Comparison of ENCODE assay signal across 12 cellular contexts in the genomic region with DNA sequence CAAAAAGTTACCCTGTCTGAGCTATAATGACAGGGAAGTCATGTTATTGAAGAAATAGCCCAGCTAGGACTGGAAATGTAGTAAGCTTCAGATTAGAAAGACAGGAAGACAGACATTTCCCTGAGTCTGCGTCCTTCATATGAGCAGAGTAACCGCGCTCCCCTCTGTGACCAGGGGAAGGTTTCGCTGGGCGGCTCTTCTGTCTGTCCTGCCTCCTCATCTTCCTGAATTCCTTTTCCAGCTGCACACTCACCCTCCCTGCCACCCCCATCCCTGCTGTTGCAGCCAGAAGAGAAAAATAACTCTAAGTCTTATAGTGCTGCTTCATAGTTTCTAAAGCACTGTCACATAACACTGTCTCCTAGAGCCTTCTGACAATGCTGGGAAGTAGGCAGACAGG. TPM values are rescaled to one million over a fixed set of nuclear protein-coding genes. Genes with fewer than 3 reads are reported as not detected.
DNase-seq lines count a peak whose midpoint lies in the region; ATAC-seq and TF ChIP-seq lines count a peak whose summit lies in the region.
"Had no signal": no experiment of that assay in that cellular context is flagged by ENCODE, and none has a peak within 500 bp of the region (broad histone marks: within the 10 kb centered on the region; RNA-seq: fewer than 3 reads in every experiment).

No MANE protein-coding gene starts in this region.

- peaks cover 68% of the 10 kb centered on the region for H3K79me2 ChIP-seq in mammary epithelial cell (ENCODE audit: insufficient read depth, low read length)

- in situ Hi-C loops in KBM-7 (cut with MboI; ENCODE audit: low pct_unique_long_range_greater_than_20kb, low sequenced_read_pairs): no loop called here
- in situ Hi-C loops in mammary epithelial cell (cut with MboI; ENCODE audit: low sequenced_read_pairs in 2 of 2): no loop called here

- DNase-seq in KBM-7: peak; percentile 20
- DNase-seq in lung microvascular endothelial cell (ENCODE audit: low read depth in 2 of 2): peak; percentile 43 to 84
- no peak for DNase-seq in activated naive CD4-positive, alpha-beta T cell (lab: John Stamatoyannopoulos, UW)
- no peak for DNase-seq in GM19240 (ENCODE audit: insufficient read length, low spot score)
- no peak for DNase-seq in mammary epithelial cell
- DNase-seq: activated CD4-positive, alpha-beta memory T cell treated with anti-CD3 and anti-CD28 coated beads, Interleukin-2, amount 10 ng/mL, durations not matched to agents 7 days and 5 days; amygdala; DMS 273 treated with DMSO at 0.1 percent for 48 hours; pancreas had no signal

- peak overlapping the region; percentile 46 to 48 for H3K27ac ChIP-seq in esophagus (ENCODE audit: low read depth in 2 of 2, low read length in 1 of 2)
- peak overlapping the region; percentile 54 for H3K27ac ChIP-seq in temporal lobe (ENCODE audit: low read depth, low read length)
- no peak overlapping the region for H3K27ac ChIP-seq in mammary epithelial cell (ENCODE audit: insufficient read depth, low read depth, low read length)

- no peak overlapping the region for H2AFZ ChIP-seq in mammary epithelial cell (ENCODE audit: low read depth, low read length)

- H4K20me1 ChIP-seq in mammary epithelial cell (ENCODE audit: insufficient read depth, low read length): no peaks in the 10 kb centered on the region

- intact Hi-C loops in mammary epithelial cell (cut with micrococcal nuclease): no loop called here

- H3K9me3 ChIP-seq in esophagus (ENCODE audit: control insufficient read depth in 2 of 2, insufficient read depth in 1 of 2, low read depth in 1 of 2, low read length in 1 of 2) (no peaks in the 10 kb centered on the region), mammary epithelial cell (replicated peaks; ENCODE audit: insufficient read depth, low read length) (no peaks in the 10 kb centered on the region)
- H3K9me3 ChIP-seq: pancreas had no signal

- dilution Hi-C loops in mammary epithelial cell (cut with HindIII; ENCODE audit: low sequenced_read_pairs): no loop called here

- no TSS peak for BruUV-seq in mammary epithelial cell (replicated peaks; lab: Mats Ljungman, UMichigan)

- no peak for ATAC-seq in GM19452 (IDR thresholded peaks at IDR 0.05; ENCODE audit: unreplicated experiment)

- no peaks in the 10 kb centered on the region for H3K27me3 ChIP-seq in esophagus (ENCODE audit: control insufficient read depth in 1 of 2, insufficient read depth in 2 of 2, low read length in 2 of 2)
- no peaks in the 10 kb centered on the region for H3K27me3 ChIP-seq in mammary epithelial cell (ENCODE audit: insufficient read depth, low read length)
- H3K27me3 ChIP-seq: pancreas had no signal

- no peak for TF ChIP-seq CTCF in mammary epithelial cell (conservative IDR thresholded peaks at IDR 0.05 in 1 of 2, IDR thresholded peaks at IDR 0.05 in 1 of 2; ENCODE audit: extremely low read depth in 1 of 2, insufficient read depth in 1 of 2, low read depth in 1 of 2, low read length in 2 of 2)

- CTCF ChIA-PET in mammary epithelial cell (lab: Charles Lee; ENCODE audit: low non-redundant PET): no interaction called here

- H3K4me3 ChIP-seq in esophagus (ENCODE audit: low read depth in 1 of 2, low read length in 2 of 2) (no peak overlapping the region), mammary epithelial cell (replicated peaks in 1 of 3; ENCODE audit: insufficient read depth in 1 of 3, low read depth in 2 of 3, low read length in 3 of 3) (no peak overlapping the region)
- H3K4me3 ChIP-seq: pancreas had no signal

- no peak overlapping the region for H3K4me2 ChIP-seq in mammary epithelial cell (ENCODE audit: insufficient read depth, low read depth, low read length)

- H3K4me1 ChIP-seq in esophagus (ENCODE audit: control insufficient read depth in 2 of 2, insufficient read depth in 2 of 2, low read length in 1 of 2) (peaks cover 4 to 6% of the 10 kb centered on the region in 2 donors), mammary epithelial cell (ENCODE audit: insufficient read depth, low read length) (peaks cover 44% of the 10 kb centered on the region)

- H3K36me3 ChIP-seq in esophagus (ENCODE audit: control insufficient read depth in 2 of 2, insufficient read depth in 2 of 2, low read length in 1 of 2) (no peaks in the 10 kb centered on the region), mammary epithelial cell (ENCODE audit: insufficient read depth, low read length) (peaks cover 23% of the 10 kb centered on the region)
- H3K36me3 ChIP-seq: pancreas had no signal

- no peak overlapping the region for H3K9ac ChIP-seq in mammary epithelial cell (ENCODE audit: insufficient read depth, low read length)

- 57 to 61% methylated on average over 5 of the region's 5 CpGs for WGBS in esophagus, 2 donors
- WGBS in mammary epithelial cell (ENCODE audit: low coverage, missing lambda C conversion rate): 84% methylated on average over 5 of the region's 5 CpGs

RNA-seq across cellular contexts. Expression of a gene that starts 8.6 kb away (rescaled TPM):
- 10 to 100 TPM; 12.1 to 52.5 TPM for polyA plus RNA-seq in esophagus
- total RNA-seq in lung microvascular endothelial cell: 92.5 and 367 TPM in 2 replicates
- total RNA-seq in temporal lobe: 124 TPM
- total RNA-seq in mammary epithelial cell: 100 to 1,000 TPM; 222 to 382 TPM
- 585 TPM for polyA plus RNA-seq in mammary epithelial cell
- 590 TPM for polyA minus RNA-seq in mammary epithelial cell

Comparison
In these comparisons a context has a peak if more than half of its experiments do, and no peak if none do; other contexts are left out.
1. DNase-seq: peak in KBM-7 (single experiment) and lung microvascular endothelial cell (2 of 2); none in activated naive CD4-positive, alpha-beta T cell (0 of 4), GM19240 (single experiment) and mammary epithelial cell (single experiment).